21 cellular contexts compared by ENCODE assay signal in genomic region chr11:70522261-70522612, GRCh38.
"Had no signal": no experiment of that assay in that cellular context is flagged by ENCODE, and none has a peak within 500 bp of the region (broad histone marks: within the 10 kb centered on the region; RNA-seq: fewer than 3 reads in every experiment).

No MANE protein-coding gene starts in this region.

- DNase-seq: activated B cell treated with CpG ODN at 0.5 μM for 24 hours; activated CD4-positive, alpha-beta T cell treated with anti-CD3 and anti-CD28 coated beads for 4 hours; activated CD4-positive, alpha-beta T cell treated with anti-CD3 and anti-CD28 coated beads, Interleukin-2, amount 50 U/mL, for 48 hours; activated CD8-positive, alpha-beta memory T cell treated with anti-CD3 and anti-CD28 coated beads, Interleukin-2, amount 50 U/mL, for 48 hours; activated naive CD4-positive, alpha-beta T cell; activated naive CD8-positive, alpha-beta T cell treated with anti-CD3 and anti-CD28 coated beads for 36 hours; activated T-cell treated with anti-CD3 and anti-CD28 coated beads, Interleukin-2, amount 50 U/mL, for 4 hours; cerebellar nuclear complex; effector memory CD4-positive, alpha-beta T cell; foreskin melanocyte; naive thymus-derived CD4-positive, alpha-beta T cell; sigmoid colon; stimulated activated CD4-positive, alpha-beta T cell treated with anti-CD3 and anti-CD28 coated beads, Interleukin-2, amount 100 ng/mL, for 48 hours; stimulated activated CD8-positive, alpha-beta memory T cell treated with anti-CD3 and anti-CD28 coated beads, Interleukin-4, amount 100 ng/mL, for 48 hours; stimulated activated naive B cell treated with anti-CD40 and anti-IgM and Interleukin-4, amounts not matched to agents 10 μg/mL and 1 μg/mL and 100 μg/mL, for 72 hours; T1000 had no signal

- H3K27ac ChIP-seq: sigmoid colon, thoracic aorta, upper lobe of left lung had no signal

- H3K36me3 ChIP-seq: sigmoid colon, thoracic aorta, upper lobe of left lung had no signal

- H3K9me3 ChIP-seq: sigmoid colon, thoracic aorta, upper lobe of left lung had no signal

- ATAC-seq: activated T-cell treated with anti-CD3 and anti-CD28 coated beads, Interleukin-2, amount 50 U/mL, for 4 hours; left lobe of liver; stimulated activated naive B cell treated with anti-CD40 and anti-IgM and Interleukin-4, amounts not matched to agents 10 μg/mL and 1 μg/mL and 100 μg/mL, for 72 hours had no signal

- H3K4me3 ChIP-seq: lung, sigmoid colon, smooth muscle cell, thoracic aorta, upper lobe of left lung had no signal

- H3K4me2 ChIP-seq: smooth muscle cell had no signal

- H3K4me1 ChIP-seq: sigmoid colon had no signal

- H3K27me3 ChIP-seq: sigmoid colon, upper lobe of left lung had no signal
